23 cellular contexts compared by ENCODE assay signal in genomic region chr19:44806271-44806670, GRCh38. TPM values are rescaled to one million over a fixed set of nuclear protein-coding genes. Genes with fewer than 3 reads are reported as not detected.
DNase-seq lines count a peak whose midpoint lies in the region; ATAC-seq, FAIRE-seq and TF ChIP-seq lines count a peak whose summit lies in the region.
"Had no signal": no experiment of that assay in that cellular context is flagged by ENCODE, and none has a peak within 500 bp of the region (broad histone marks: within the 10 kb centered on the region; RNA-seq: fewer than 3 reads in every experiment).

No MANE protein-coding gene starts in this region.

- H2AFZ ChIP-seq in mammary epithelial cell (ENCODE audit: low read depth, low read length), result no peak overlapping the region
- H2AFZ ChIP-seq in neural progenitor cell (replicated peaks), result no peak overlapping the region
- H2AFZ ChIP-seq: GM23248 had no signal

- H3K4me1 ChIP-seq in mammary epithelial cell (ENCODE audit: insufficient read depth, low read length), result peaks cover 40% of the 10 kb centered on the region
- peaks cover 4 to 10% of the 10 kb centered on the region in 2 donors for H3K4me1 ChIP-seq in breast epithelium
- peaks cover 22% of the 10 kb centered on the region for H3K4me1 ChIP-seq in neural progenitor cell
- peaks cover 24% of the 10 kb centered on the region for H3K4me1 ChIP-seq in psoas muscle

- TF ChIP-seq CTCF in mammary epithelial cell (conservative IDR thresholded peaks at IDR 0.05 in 1 of 2, IDR thresholded peaks at IDR 0.05 in 1 of 2; ENCODE audit: extremely low read depth in 1 of 2, insufficient read depth in 1 of 2, low read depth in 1 of 2, low read length in 2 of 2) (no peak), breast epithelium (IDR thresholded peaks at IDR 0.05) (no peak), neural progenitor cell (IDR thresholded peaks at IDR 0.05) (no peak), psoas muscle (IDR thresholded peaks at IDR 0.05) (no peak)

- no peak overlapping the region for H3K27ac Mint-ChIP-seq in T-helper 17 cell
- peak overlapping the region; percentile 57 for H3K27ac Mint-ChIP-seq in neural progenitor cell
- H3K27ac Mint-ChIP-seq in stimulated activated memory B cell treated with anti-CD40 and anti-IgM and Interleukin-4, amounts not matched to agents 10 μg/mL and 1 μg/mL and 100 μg/mL, for 72 hours, result no peak overlapping the region
- H3K27ac Mint-ChIP-seq: CD8-positive, alpha-beta T cell; IgD-negative memory B cell had no signal

- no peak for ATAC-seq in T-helper 17 cell
- no peak for ATAC-seq in stimulated activated memory B cell treated with anti-CD40 and anti-IgM and Interleukin-4, amounts not matched to agents 10 μg/mL and 1 μg/mL and 100 μg/mL, for 72 hours
- no peak for ATAC-seq in psoas muscle
- ATAC-seq: CD8-positive, alpha-beta T cell had no signal

- H3K4me2 ChIP-seq in mammary epithelial cell (ENCODE audit: insufficient read depth, low read depth, low read length) (no peak overlapping the region), neural progenitor cell (no peak overlapping the region)

- no peak for FAIRE-seq in GM12891 (lab: Jason Lieb, UNC)
- FAIRE-seq: A204.1, GM12892, GM18507 had no signal

- CTCF ChIA-PET in mammary epithelial cell (lab: Charles Lee; ENCODE audit: low non-redundant PET), result interaction anchor here (1.0 kb wide), 1 partner anchor 82 kb away, joined by 16 read pairs; no protein-coding TSS in a partner anchor

- 100% methylated on average over 2 of the region's 7 CpGs for WGBS in mammary epithelial cell (ENCODE audit: low coverage, missing lambda C conversion rate)
- 84 to 88% (median 85%) methylated on average over 7 of the region's 7 CpGs for WGBS in psoas muscle, 3 donors

- H3K79me2 ChIP-seq in mammary epithelial cell (ENCODE audit: insufficient read depth, low read length) (peaks cover 13% of the 10 kb centered on the region), neural progenitor cell (ENCODE audit: low read depth) (no peaks in the 10 kb centered on the region)

- H3K27me3 Mint-ChIP-seq in T-helper 17 cell, result peaks cover 3% of the 10 kb centered on the region
- peaks cover 20% of the 10 kb centered on the region for H3K27me3 Mint-ChIP-seq in neural progenitor cell (ENCODE audit: insufficient read depth, low read depth)
- H3K27me3 Mint-ChIP-seq in stimulated activated memory B cell treated with anti-CD40 and anti-IgM and Interleukin-4, amounts not matched to agents 10 μg/mL and 1 μg/mL and 100 μg/mL, for 72 hours, result peaks cover 74% of the 10 kb centered on the region

- H3K9ac ChIP-seq in mammary epithelial cell (ENCODE audit: insufficient read depth, low read length) (no peak overlapping the region), neural progenitor cell (no peak overlapping the region)
- H3K9ac ChIP-seq: GM23248 had no signal

- in situ Hi-C loops in mammary epithelial cell (cut with MboI; ENCODE audit: low sequenced_read_pairs in 2 of 2), result no loop called here

- H3K4me3 Mint-ChIP-seq in T-helper 17 cell, result peak overlapping the region; percentile 25
- H3K4me3 Mint-ChIP-seq in neural progenitor cell, result peak overlapping the region; percentile 51
- no peak overlapping the region for H3K4me3 Mint-ChIP-seq in stimulated activated memory B cell treated with anti-CD40 and anti-IgM and Interleukin-4, amounts not matched to agents 10 μg/mL and 1 μg/mL and 100 μg/mL, for 72 hours
- H3K4me3 Mint-ChIP-seq: CD8-positive, alpha-beta T cell; IgD-negative memory B cell had no signal

- no peak for TF ChIP-seq POLR2A in breast epithelium (IDR thresholded peaks at IDR 0.05)
- TF ChIP-seq POLR2A in GM12891 (IDR thresholded peaks at IDR 0.05; ENCODE audit: low read depth, low read length), result no peak

- H3K4me1 Mint-ChIP-seq in T-helper 17 cell, result peaks cover 5% of the 10 kb centered on the region
- peaks cover 37% of the 10 kb centered on the region for H3K4me1 Mint-ChIP-seq in neural progenitor cell
- peaks cover 7% of the 10 kb centered on the region for H3K4me1 Mint-ChIP-seq in stimulated activated memory B cell treated with anti-CD40 and anti-IgM and Interleukin-4, amounts not matched to agents 10 μg/mL and 1 μg/mL and 100 μg/mL, for 72 hours

- H3F3A ChIP-seq in neural progenitor cell (ENCODE audit: low read depth), result peaks cover 27% of the 10 kb centered on the region

- no TSS peak for BruUV-seq in mammary epithelial cell (replicated peaks; lab: Mats Ljungman, UMichigan)

- H4K20me1 ChIP-seq in mammary epithelial cell (ENCODE audit: insufficient read depth, low read length) (no peaks in the 10 kb centered on the region), neural progenitor cell (ENCODE audit: low read depth) (no peaks in the 10 kb centered on the region)

- H3K9me3 ChIP-seq in mammary epithelial cell (replicated peaks; ENCODE audit: insufficient read depth, low read length), result no peaks in the 10 kb centered on the region
- no peaks in the 10 kb centered on the region for H3K9me3 ChIP-seq in breast epithelium
- no peaks in the 10 kb centered on the region for H3K9me3 ChIP-seq in T-helper 17 cell (ENCODE audit: control insufficient read depth, low read length, poor library complexity, severe bottlenecking)
- no peaks in the 10 kb centered on the region for H3K9me3 ChIP-seq in neural progenitor cell (ENCODE audit: low read depth)
- no peaks in the 10 kb centered on the region for H3K9me3 ChIP-seq in psoas muscle
- H3K9me3 ChIP-seq: SJSA1 had no signal

- intact Hi-C loops in mammary epithelial cell (cut with micrococcal nuclease) (loop anchor here (2.0 to 10.0 kb wide), 2 partner anchors 35 to 89 kb away; partner anchors contain the start of gene TOMM40), breast epithelium (cut with DNase I; ENCODE audit: low total_unique reads) (no loop called here), psoas muscle (cut with DNase I) (loop anchor here in 1 of 2 donors (5.0 kb wide), 1 partner anchor 36 kb away; no protein-coding TSS in a partner anchor)

- DNase-seq in mammary epithelial cell (peak; percentile 9), breast epithelium (ENCODE audit: low spot score in 2 of 2) (no peak), T-helper 17 cell (no peak), neural progenitor cell (ENCODE audit: low spot score) (no peak), psoas muscle (no peak), GM12891 (ENCODE audit: insufficient read length, low spot score) (no peak)
- DNase-seq: CD8-positive, alpha-beta T cell; EL; GM23248; Kasumi-1; MG63; NCI-H1048; NCI-H1436; NCI-H1930; NCI-H82; RPMI8226 had no signal

- dilution Hi-C loops in mammary epithelial cell (cut with HindIII; ENCODE audit: low sequenced_read_pairs), result loop anchor here (5.0 kb wide), 2 partner anchors 89 to 91 kb away; no protein-coding TSS in a partner anchor

- no peaks in the 10 kb centered on the region for H3K9me3 Mint-ChIP-seq in neural progenitor cell
- H3K9me3 Mint-ChIP-seq in stimulated activated memory B cell treated with anti-CD40 and anti-IgM and Interleukin-4, amounts not matched to agents 10 μg/mL and 1 μg/mL and 100 μg/mL, for 72 hours, result no peaks in the 10 kb centered on the region
- H3K9me3 Mint-ChIP-seq: CD8-positive, alpha-beta T cell had no signal

- H3K27ac ChIP-seq in mammary epithelial cell (ENCODE audit: insufficient read depth, low read depth, low read length), result no peak overlapping the region
- no peak overlapping the region for H3K27ac ChIP-seq in breast epithelium
- H3K27ac ChIP-seq in neural progenitor cell, result no peak overlapping the region
- no peak overlapping the region for H3K27ac ChIP-seq in psoas muscle
- H3K27ac ChIP-seq: GM23248, SJSA1 had no signal

- no peaks in the 10 kb centered on the region for H3K27me3 ChIP-seq in mammary epithelial cell (ENCODE audit: insufficient read depth, low read length)
- H3K27me3 ChIP-seq in breast epithelium, result no peaks in the 10 kb centered on the region
- peaks cover 6% of the 10 kb centered on the region for H3K27me3 ChIP-seq in neural progenitor cell
- H3K27me3 ChIP-seq in psoas muscle (ENCODE audit: insufficient read depth in 3 of 3, low read length in 2 of 3), result no peaks in the 10 kb centered on the region
- H3K27me3 ChIP-seq: MG63, SJSA1 had no signal

- H3K4me3 ChIP-seq in mammary epithelial cell (replicated peaks in 1 of 3; ENCODE audit: insufficient read depth in 1 of 3, low read depth in 2 of 3, low read length in 3 of 3) (no peak overlapping the region), breast epithelium (no peak overlapping the region), neural progenitor cell (no peak overlapping the region), psoas muscle (no peak overlapping the region)
- H3K4me3 ChIP-seq: GM23248, MG63, SJSA1 had no signal

- H3K36me3 Mint-ChIP-seq in T-helper 17 cell (ENCODE audit: low read depth) (no peaks in the 10 kb centered on the region), neural progenitor cell (no peaks in the 10 kb centered on the region)
- H3K36me3 Mint-ChIP-seq in stimulated activated memory B cell treated with anti-CD40 and anti-IgM and Interleukin-4, amounts not matched to agents 10 μg/mL and 1 μg/mL and 100 μg/mL, for 72 hours, result no peaks in the 10 kb centered on the region
- H3K36me3 Mint-ChIP-seq: CD8-positive, alpha-beta T cell had no signal

- peaks cover 6% of the 10 kb centered on the region for H3K36me3 ChIP-seq in mammary epithelial cell (ENCODE audit: insufficient read depth, low read length)
- H3K36me3 ChIP-seq in breast epithelium, result no peaks in the 10 kb centered on the region
- no peaks in the 10 kb centered on the region for H3K36me3 ChIP-seq in neural progenitor cell
- no peaks in the 10 kb centered on the region for H3K36me3 ChIP-seq in psoas muscle (ENCODE audit: insufficient read depth in 1 of 2, low read depth in 1 of 2)
- H3K36me3 ChIP-seq: MG63 had no signal

RNA-seq across cellular contexts. Expression of gene BCAM, which starts 2.6 kb away (rescaled TPM):
- total RNA-seq in mammary epithelial cell (100 to 1,000 TPM; 114 to 120 TPM), breast epithelium (100 to 1,000 TPM in 1 of 3 donors, 10 to 100 TPM in 2; 17.1 to 102 (median 75.4) TPM), T-helper 17 cell (not detected), neural progenitor cell (ENCODE audit: low replicate concordance) (7.1 and 16.9 TPM in 2 replicates), psoas muscle (10 to 100 TPM; 20.0 to 44.9 (median 25.0) TPM)
- polyA plus RNA-seq in mammary epithelial cell (45.1 TPM), psoas muscle (10 to 100 TPM; 12.5 to 15.8 (median 15.7) TPM)
- polyA minus RNA-seq in mammary epithelial cell, result 51.0 TPM
- not detected for polyA plus RNA-seq in GM12891 (2012; ENCODE audit: low read depth, missing spikeins)
- total RNA-seq: CD8-positive, alpha-beta T cell had no signal
- polyA plus RNA-seq: IgD-negative memory B cell had no signal

RNA-seq across cellular contexts. Expression of gene CBLC, which starts 28.6 kb away (rescaled TPM):
- total RNA-seq in mammary epithelial cell, result 10 to 100 TPM; 51.2 to 76.7 TPM
- polyA plus RNA-seq in mammary epithelial cell, result 39.4 TPM
- polyA minus RNA-seq in mammary epithelial cell, result 48.2 TPM
- total RNA-seq in breast epithelium, result 10 to 100 TPM in 2 of 3 donors, not detected in 1; 15.7 to 18.1 TPM
- total RNA-seq in T-helper 17 cell, result not detected
- total RNA-seq in neural progenitor cell (ENCODE audit: low replicate concordance), result 1.4 and 1.5 TPM in 2 replicates
- total RNA-seq in psoas muscle, result under 1 TPM in 1 of 4 donors, not detected in 3; 0.34 TPM
- under 1 TPM in 1 of 3 donors, not detected in 2; 0.08 TPM for polyA plus RNA-seq in psoas muscle
- polyA plus RNA-seq in GM12891 (2012; ENCODE audit: low read depth, missing spikeins), result not detected
- total RNA-seq: CD8-positive, alpha-beta T cell; GM23248; SJSA1 had no signal
- polyA plus RNA-seq: BJ, GM23248, IgD-negative memory B cell had no signal

RNA-seq across cellular contexts. Expression of gene NECTIN2, which starts 39.8 kb away (rescaled TPM):
- total RNA-seq in mammary epithelial cell (10 to 100 TPM; 51.0 to 74.5 TPM), breast epithelium (100 to 1,000 TPM in 1 of 3 donors, 10 to 100 TPM in 2; 28.0 to 114 (median 86.6) TPM), T-helper 17 cell (1 to 10 TPM; 2.5 to 5.2 TPM), neural progenitor cell (ENCODE audit: low replicate concordance) (54.2 and 210 TPM in 2 replicates), psoas muscle (10 to 100 TPM; 17.5 to 32.9 (median 24.1) TPM)
- polyA plus RNA-seq in mammary epithelial cell (48.6 TPM), psoas muscle (10 to 100 TPM in 2 of 3 donors, 1 to 10 TPM in 1; 9.0 to 18.1 (median 11.2) TPM)
- 66.6 TPM for polyA minus RNA-seq in mammary epithelial cell
- 0.18 TPM for polyA plus RNA-seq in GM12891 (2012; ENCODE audit: low read depth, missing spikeins)
- polyA plus RNA-seq: IgD-negative memory B cell had no signal

RNA-seq across cellular contexts. Expression of gene BCL3, which starts 57.8 kb away (rescaled TPM):
- total RNA-seq in mammary epithelial cell (10 to 100 TPM in 1 of 2 donors, 1 to 10 TPM in 1; 3.7 to 23.4 TPM), breast epithelium (10 to 100 TPM in 2 of 3 donors, 1 to 10 TPM in 1; 4.3 to 37.6 (median 34.4) TPM), T-helper 17 cell (100 to 1,000 TPM; 149 to 168 TPM), neural progenitor cell (ENCODE audit: low replicate concordance) (not detected in 2 replicates), psoas muscle (10 to 100 TPM; 13.3 to 36.4 (median 25.3) TPM)
- polyA plus RNA-seq in mammary epithelial cell (4.1 TPM), psoas muscle (10 to 100 TPM in 1 of 3 donors, 1 to 10 TPM in 2; 5.7 to 13.2 (median 7.8) TPM)
- polyA minus RNA-seq in mammary epithelial cell, result 12.2 TPM
- 16.1 TPM for polyA plus RNA-seq in GM12891 (2012; ENCODE audit: low read depth, missing spikeins)
